In genomic region chr2:231764752-231765151, GRCh38 we compare ENCODE assay signal across 17 cellular contexts. TPM values are rescaled to one million over a fixed set of nuclear protein-coding genes. Genes with fewer than 3 reads are reported as not detected.
DNase-seq lines count a peak whose midpoint lies in the region; FAIRE-seq and TF ChIP-seq lines count a peak whose summit lies in the region.
"Had no signal": no experiment of that assay in that cellular context is flagged by ENCODE, and none has a peak within 500 bp of the region (broad histone marks: within the 10 kb centered on the region; RNA-seq: fewer than 3 reads in every experiment).

No MANE protein-coding gene starts in this region.

- H3K9me3 ChIP-seq in kidney (ENCODE audit: control insufficient read depth in 1 of 2, low read length in 2 of 2), result no peaks in the 10 kb centered on the region
- H3K9me3 ChIP-seq: right lobe of liver, upper lobe of right lung had no signal

- no peaks in the 10 kb centered on the region for H3K27me3 ChIP-seq in KMS-11 (ENCODE audit: insufficient read depth, low read depth)
- H3K27me3 ChIP-seq: right lobe of liver, upper lobe of right lung had no signal

- peaks cover 15% of the 10 kb centered on the region for H3K4me1 Mint-ChIP-seq in activated naive CD4-positive, alpha-beta T cell treated with anti-CD3 and anti-CD28 coated beads for 36 hours (ENCODE audit: low read depth)

- H3K4me3 ChIP-seq in KMS-11 (IDR thresholded peaks at IDR 0.05; ENCODE audit: insufficient read depth, low read depth, low read length) (no peak overlapping the region), kidney (ENCODE audit: low read length in 2 of 2) (no peak overlapping the region)
- H3K4me3 ChIP-seq: right lobe of liver, upper lobe of right lung had no signal

- H3K36me3 Mint-ChIP-seq in activated naive CD4-positive, alpha-beta T cell treated with anti-CD3 and anti-CD28 coated beads for 36 hours (ENCODE audit: low read depth), result peaks cover 5% of the 10 kb centered on the region

- H4K20me1 ChIP-seq in KMS-11 (ENCODE audit: insufficient read depth), result no peaks in the 10 kb centered on the region

- H3K27me3 Mint-ChIP-seq in activated naive CD4-positive, alpha-beta T cell treated with anti-CD3 and anti-CD28 coated beads for 36 hours (ENCODE audit: low read depth), result no peaks in the 10 kb centered on the region
- H3K27me3 Mint-ChIP-seq: B cell had no signal

- FAIRE-seq in kidney (lab: Jason Lieb, UNC), result no peak
- FAIRE-seq: islet of Langerhans had no signal

- DNase-seq in Ammon's horn (ENCODE audit: low spot score) (peak; percentile 73), cerebellar cortex (ENCODE audit: low spot score) (peak; percentile 15), midbrain (lab: John Stamatoyannopoulos, UW) (peak; percentile 8), kidney (no peak), NCI-H2227 (lab: John Stamatoyannopoulos, UW; ENCODE audit: unreplicated experiment) (no peak), HT-29 (ENCODE audit: low spot score) (no peak)
- DNase-seq in activated naive CD4-positive, alpha-beta T cell treated with anti-CD3 and anti-CD28 coated beads for 36 hours, result no peak
- DNase-seq: activated CD4-positive, alpha-beta T cell treated with anti-CD3 and anti-CD28 coated beads, Interleukin-2, amount 50 U/mL, for 48 hours; activated gamma-delta T cell; dermis blood vessel endothelial cell; mammary epithelial cell; NCI-H187; right lobe of liver; upper lobe of right lung had no signal

- TF ChIP-seq CTCF in KMS-11 (conservative IDR thresholded peaks at IDR 0.05; ENCODE audit: low read depth, low read length), result no peak
- TF ChIP-seq CTCF in kidney (IDR thresholded peaks at IDR 0.05; ENCODE audit: borderline replicate concordance, extremely low read depth, insufficient read depth), result no peak

- H3K27ac Mint-ChIP-seq in activated naive CD4-positive, alpha-beta T cell treated with anti-CD3 and anti-CD28 coated beads for 36 hours, result no peak overlapping the region
- H3K27ac Mint-ChIP-seq: B cell had no signal

- 0 out of 2 replicates have a peak, but pooled peaks cover 4% of the 10 kb centered on the region for H3K79me2 ChIP-seq in KMS-11 (ENCODE audit: insufficient read depth, low read depth)

- H3K4me2 ChIP-seq in KMS-11, result peak overlapping the region; percentile 73

- H3K36me3 ChIP-seq in KMS-11 (ENCODE audit: insufficient read depth) (no peaks in the 10 kb centered on the region), kidney (ENCODE audit: control insufficient read depth in 1 of 2, insufficient read depth in 2 of 2, low read length in 2 of 2) (no peaks in the 10 kb centered on the region)
- H3K36me3 ChIP-seq: right lobe of liver, upper lobe of right lung had no signal

- intact Hi-C loops in kidney (cut with DNase I), result no loop called here
- intact Hi-C loops in activated naive CD4-positive, alpha-beta T cell treated with anti-CD3 and anti-CD28 coated beads for 36 hours (cut with micrococcal nuclease), result loop anchor here (1.0 kb wide), 1 partner anchor 17 kb away; the partner anchor contains the start of gene PDE6D

- H3K9ac ChIP-seq in KMS-11 (no peak overlapping the region), kidney (ENCODE audit: low read length in 2 of 2) (no peak overlapping the region)

- H3K27ac ChIP-seq in KMS-11 (peak overlapping the region; percentile 64), kidney (ENCODE audit: low read depth in 2 of 2, low read length in 2 of 2) (no peak overlapping the region)
- H3K27ac ChIP-seq: right lobe of liver, upper lobe of right lung had no signal

- H3K4me3 Mint-ChIP-seq in activated naive CD4-positive, alpha-beta T cell treated with anti-CD3 and anti-CD28 coated beads for 36 hours, result no peak overlapping the region
- H3K4me3 Mint-ChIP-seq: B cell had no signal

- H3K9me3 Mint-ChIP-seq in activated naive CD4-positive, alpha-beta T cell treated with anti-CD3 and anti-CD28 coated beads for 36 hours, result no peaks in the 10 kb centered on the region

- CTCF ChIA-PET in activated naive CD4-positive, alpha-beta T cell treated with anti-CD3 and anti-CD28 coated beads for 36 hours (lab: Charles Lee), result interaction anchor here (1.3 kb wide), 1 partner anchor 13 kb away, joined by 3 read pairs; no protein-coding TSS in a partner anchor

- peaks cover 48% of the 10 kb centered on the region for H3K4me1 ChIP-seq in KMS-11 (ENCODE audit: low read depth, poor library complexity, severe bottlenecking)
- H3K4me1 ChIP-seq in kidney (ENCODE audit: control insufficient read depth in 1 of 2, insufficient read depth in 1 of 2, low read depth in 1 of 2, low read length in 2 of 2), result no peaks in the 10 kb centered on the region
- H3K4me1 ChIP-seq: right lobe of liver, upper lobe of right lung had no signal

- no peak overlapping the region for H2AFZ ChIP-seq in KMS-11 (ENCODE audit: low read depth)

RNA-seq across cellular contexts. Expression of gene PDE6D, which starts 16.3 kb away (rescaled TPM):
- total RNA-seq in kidney, result 21.7 TPM
- 28.2 TPM for polyA plus RNA-seq in kidney (ENCODE audit: insufficient read depth, low read depth, low replicate concordance)
- 8.2 and 10.6 TPM in 2 replicates for total RNA-seq in HT-29 (2014; rRNA removed; shearing (Covaris generic))
- total RNA-seq in activated naive CD4-positive, alpha-beta T cell treated with anti-CD3 and anti-CD28 coated beads for 36 hours, result 10 to 100 TPM; 25.6 to 27.1 TPM

RNA-seq across cellular contexts. Expression of gene COPS7B, which starts 21.5 kb away (rescaled TPM):
- total RNA-seq in kidney, result 33.0 TPM
- 21.9 TPM for polyA plus RNA-seq in kidney (ENCODE audit: insufficient read depth, low read depth, low replicate concordance)
- 35.4 and 40.3 TPM in 2 replicates for total RNA-seq in HT-29 (2014; rRNA removed; shearing (Covaris generic))
- total RNA-seq in activated naive CD4-positive, alpha-beta T cell treated with anti-CD3 and anti-CD28 coated beads for 36 hours, result 10 to 100 TPM; 47.3 to 52.8 TPM

RNA-seq across cellular contexts. Expression of gene PTMA, which starts 56.4 kb away (rescaled TPM):
- total RNA-seq in kidney, result 1,173 TPM
- polyA plus RNA-seq in kidney (ENCODE audit: insufficient read depth, low read depth, low replicate concordance), result 825 TPM
- 1,191 and 1,224 TPM in 2 replicates for total RNA-seq in HT-29 (2014; rRNA removed; shearing (Covaris generic))
- 1,000 to 10,000 TPM; 2,162 to 2,216 TPM for total RNA-seq in activated naive CD4-positive, alpha-beta T cell treated with anti-CD3 and anti-CD28 coated beads for 36 hours

Comparison
In these comparisons a context has a peak if more than half of its experiments do, and no peak if none do; other contexts are left out.
1. DNase-seq: peak in Ammon's horn (single experiment), cerebellar cortex (single experiment) and midbrain (single experiment); none in kidney (single experiment), NCI-H2227 (single experiment), HT-29 (single experiment) and activated naive CD4-positive, alpha-beta T cell treated with anti-CD3 and anti-CD28 coated beads for 36 hours (single experiment).